In the genomic region with DNA sequence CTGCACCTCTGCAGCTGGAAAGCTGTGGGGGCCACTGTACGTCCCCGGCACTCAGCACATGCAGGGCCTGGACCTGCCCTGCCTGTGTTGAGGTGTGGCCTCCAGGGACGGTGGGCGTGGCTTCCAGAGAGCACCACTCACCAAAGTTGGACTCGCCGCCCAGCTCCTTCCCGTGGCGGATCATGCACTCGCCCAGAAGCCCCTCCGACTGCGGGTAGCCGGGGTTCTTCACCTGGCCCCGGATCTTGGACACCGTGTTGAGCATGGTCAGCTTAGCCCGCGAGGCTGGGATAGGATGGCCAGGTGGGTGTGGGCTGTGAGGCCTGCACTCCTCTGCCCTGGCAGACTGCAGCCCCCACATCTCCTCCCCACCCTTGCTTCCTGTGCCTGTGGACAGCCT, we compare ENCODE assay signal across 31 cellular contexts. TPM values are rescaled to one million over a fixed set of nuclear protein-coding genes. Genes with fewer than 3 reads are reported as not detected.
DNase-seq lines count a peak whose midpoint lies in the region; ATAC-seq, FAIRE-seq and TF ChIP-seq lines count a peak whose summit lies in the region.
"Had no signal": no experiment of that assay in that cellular context is flagged by ENCODE, and none has a peak within 500 bp of the region (broad histone marks: within the 10 kb centered on the region; RNA-seq: fewer than 3 reads in every experiment).

No MANE protein-coding gene starts in this region.

- no peak for TF ChIP-seq POLR2A in HCT116 (IDR thresholded peaks at IDR 0.05; ENCODE audit: borderline replicate concordance, extremely low read depth, insufficient read depth, insufficient read length)

- no peak overlapping the region for H3K4me2 ChIP-seq in HCT116 (ENCODE audit: low read length)

- DNase-seq in HCT116 (ENCODE audit: low read depth, low spot score) (no peak), small intestine (peak; percentile 33), HFFc6 (no peak), dedifferentiated amniotic fluid mesenchymal stem cell (ENCODE audit: extremely low spot score) (no peak), MV-4-11 (lab: John Stamatoyannopoulos, UW) (no peak)
- DNase-seq: activated CD4-positive, alpha-beta T cell treated with anti-CD3 and anti-CD28 coated beads, Interleukin-2, amount 10 ng/mL, durations not matched to agents 24 days and 14 days; activated effector memory CD4-positive, alpha-beta T cell treated with Interleukin-2 at 50 U/mL for 16 hours; activated T-cell treated with anti-CD3 and anti-CD28 coated beads, Interleukin-2, amount 50 U/mL, for 1 hour; anterior cingulate cortex; Calu3; DMS79; effector memory CD8-positive, alpha-beta T cell; erythroblast; GDM1; hypothalamus; left cardiac atrium; NCI-H1092 treated with DMSO at 0.1 percent for 48 hours; NCI-H1694 treated with DMSO at 0.1 percent for 48 hours; nephron progenitor cell; stimulated activated naive CD4-positive, alpha-beta T cell; T-cell; upper lobe of right lung had no signal

- POLR2A ChIA-PET in HCT116 (lab: Charles Lee) = no interaction called here

- no peak for FAIRE-seq in small intestine (lab: Jason Lieb, UNC)
- FAIRE-seq: bronchial epithelial cell, colon had no signal

- no peaks in the 10 kb centered on the region for H4K20me1 ChIP-seq in HCT116 (ENCODE audit: insufficient read depth)

- WGBS in small intestine, 3 donors = 77 to 88% (median 85%) methylated on average over 16 of the region's 16 CpGs

- RAD21 ChIA-PET in HCT116 (lab: Charles Lee; ENCODE audit: low non-redundant PET in 1 of 2, low total read pairs in 2 of 2, uncharacterized antibody in 2 of 2, unreplicated experiment in 2 of 2) = no interaction called here

- no peak for ATAC-seq in HCT116
- ATAC-seq: activated naive CD4-positive, alpha-beta T cell treated with anti-CD3 and anti-CD28 coated beads, Interleukin-2, amount 50 U/mL, for 72 hours; effector memory CD8-positive, alpha-beta T cell; left cardiac atrium; T-cell; upper lobe of right lung; WTC11 had no signal

- BruUV-seq in HCT116 (replicated peaks; lab: Mats Ljungman, UMichigan) = no TSS peak

- H3K9me3 ChIP-seq in HCT116 (ENCODE audit: control insufficient read depth in 1 of 2, insufficient read depth in 1 of 2, low read depth in 1 of 2, low read length in 2 of 2) (no peaks in the 10 kb centered on the region), small intestine (ENCODE audit: control insufficient read depth, low read depth) (no peaks in the 10 kb centered on the region)
- H3K9me3 ChIP-seq: ovary, upper lobe of right lung had no signal

- H3K27me3 ChIP-seq in HCT116 (ENCODE audit: insufficient read depth, low read length) (no peaks in the 10 kb centered on the region), small intestine (ENCODE audit: control insufficient read depth in 2 of 2, insufficient read depth in 2 of 2, low read length in 2 of 2) (no peaks in the 10 kb centered on the region)
- H3K27me3 ChIP-seq: ovary, upper lobe of right lung had no signal

- intact Hi-C loops in HCT116 (cut with micrococcal nuclease) = no loop called here
- intact Hi-C loops in dendritic cell treated with granulocyte-macrophage colony-stimulating factor and Interleukin-4, amounts not matched to agents 40 ng/mL and 50 ng/mL, for 4 days (cut with micrococcal nuclease) = no loop called here

- H3K27me3 Mint-ChIP-seq in dendritic cell treated with granulocyte-macrophage colony-stimulating factor and Interleukin-4, amounts not matched to agents 40 ng/mL and 50 ng/mL, for 4 days = no peaks in the 10 kb centered on the region
- peaks cover 7% of the 10 kb centered on the region for H3K27me3 Mint-ChIP-seq in HFFc6 (ENCODE audit: insufficient read depth)
- H3K27me3 Mint-ChIP-seq: activated CD4-positive, alpha-beta T cell treated with anti-CD3 and anti-CD28 coated beads, Interleukin-2, amount 10 ng/mL, durations not matched to agents 24 days and 14 days; effector memory CD8-positive, alpha-beta T cell; IgD-negative memory B cell; memory B cell; T-cell had no signal

- peaks cover 80% of the 10 kb centered on the region for H3K36me3 Mint-ChIP-seq in dendritic cell treated with granulocyte-macrophage colony-stimulating factor and Interleukin-4, amounts not matched to agents 40 ng/mL and 50 ng/mL, for 4 days (ENCODE audit: low read depth)
- H3K36me3 Mint-ChIP-seq in HFFc6 (ENCODE audit: low read depth) = no peaks in the 10 kb centered on the region
- H3K36me3 Mint-ChIP-seq: activated naive CD4-positive, alpha-beta T cell treated with anti-CD3 and anti-CD28 coated beads, Interleukin-2, amount 50 U/mL, for 72 hours; IgD-negative memory B cell had no signal

- TF ChIP-seq RAD21 in HCT116 (IDR thresholded peaks at IDR 0.05; ENCODE audit: low read depth) = no peak

- CTCF ChIA-PET in HCT116 (lab: Charles Lee) = no interaction called here

- peak overlapping the region; percentile 19; the same call in 1 of the 2 replicates for H3K27ac ChIP-seq in HCT116 (ENCODE audit: low read depth, low read length)
- H3K27ac ChIP-seq in small intestine (ENCODE audit: low read depth in 1 of 2, low read length in 1 of 2) = no peak overlapping the region
- H3K27ac ChIP-seq: C4-2B, ovary, upper lobe of right lung had no signal

- H3K4me1 Mint-ChIP-seq in dendritic cell treated with granulocyte-macrophage colony-stimulating factor and Interleukin-4, amounts not matched to agents 40 ng/mL and 50 ng/mL, for 4 days (ENCODE audit: low read depth) = peaks cover 55% of the 10 kb centered on the region
- H3K4me1 Mint-ChIP-seq in HFFc6 (ENCODE audit: low read depth) = no peaks in the 10 kb centered on the region

- no peak overlapping the region for H3K4me3 Mint-ChIP-seq in dendritic cell treated with granulocyte-macrophage colony-stimulating factor and Interleukin-4, amounts not matched to agents 40 ng/mL and 50 ng/mL, for 4 days
- H3K4me3 Mint-ChIP-seq in HFFc6 = no peak overlapping the region
- H3K4me3 Mint-ChIP-seq: activated CD4-positive, alpha-beta T cell treated with anti-CD3 and anti-CD28 coated beads, Interleukin-2, amount 10 ng/mL, durations not matched to agents 24 days and 14 days; effector memory CD8-positive, alpha-beta T cell; IgD-negative memory B cell; memory B cell; nephron progenitor cell; T-cell; WTC11 had no signal

- peak overlapping the region; percentile 91 for H3K27ac Mint-ChIP-seq in dendritic cell treated with granulocyte-macrophage colony-stimulating factor and Interleukin-4, amounts not matched to agents 40 ng/mL and 50 ng/mL, for 4 days
- no peak overlapping the region for H3K27ac Mint-ChIP-seq in HFFc6
- H3K27ac Mint-ChIP-seq: activated CD4-positive, alpha-beta T cell treated with anti-CD3 and anti-CD28 coated beads, Interleukin-2, amount 10 ng/mL, durations not matched to agents 24 days and 14 days; IgD-negative memory B cell; nephron progenitor cell; T-cell; WTC11 had no signal

- H3K9me2 ChIP-seq in HCT116 (ENCODE audit: insufficient read depth) = no peaks in the 10 kb centered on the region

- TF ChIP-seq CTCF in HCT116 (IDR thresholded peaks at IDR 0.05 in 2 of 3, conservative IDR thresholded peaks at IDR 0.05 in 1 of 3; ENCODE audit: borderline replicate concordance in 1 of 3, insufficient read depth in 1 of 3, low read depth in 2 of 3, low read length in 2 of 3) = no peak
- no peak for TF ChIP-seq CTCF in HFFc6 (IDR thresholded peaks at IDR 0.05)

- no peak overlapping the region for H3K9ac ChIP-seq in HCT116 (ENCODE audit: low read length)

- H3K4me3 ChIP-seq in HCT116 (replicated peaks in 1 of 2; ENCODE audit: low read depth in 1 of 2, low read length in 2 of 2) (no peak overlapping the region), small intestine (ENCODE audit: low read depth in 1 of 2, low read length in 2 of 2) (no peak overlapping the region)
- H3K4me3 ChIP-seq: ovary, upper lobe of right lung had no signal

- H3K4me1 ChIP-seq in HCT116 (ENCODE audit: control insufficient read depth in 1 of 2, insufficient read depth in 2 of 2, low read length in 2 of 2) = peaks cover 6 to 41% of the 10 kb centered on the region in 2 experiments; a peak in 3 of 4 replicates
- peaks cover 1 to 3% of the 10 kb centered on the region in 2 donors for H3K4me1 ChIP-seq in small intestine (ENCODE audit: control insufficient read depth in 2 of 2, insufficient read depth in 1 of 2, low read depth in 1 of 2, low read length in 1 of 2)

- H3K9me3 Mint-ChIP-seq in dendritic cell treated with granulocyte-macrophage colony-stimulating factor and Interleukin-4, amounts not matched to agents 40 ng/mL and 50 ng/mL, for 4 days = no peaks in the 10 kb centered on the region
- H3K9me3 Mint-ChIP-seq in HFFc6 = no peaks in the 10 kb centered on the region
- H3K9me3 Mint-ChIP-seq: activated CD4-positive, alpha-beta T cell treated with anti-CD3 and anti-CD28 coated beads, Interleukin-2, amount 10 ng/mL, durations not matched to agents 24 days and 14 days; activated naive CD4-positive, alpha-beta T cell treated with anti-CD3 and anti-CD28 coated beads, Interleukin-2, amount 50 U/mL, for 72 hours; effector memory CD8-positive, alpha-beta T cell; IgD-negative memory B cell; memory B cell; nephron progenitor cell; T-cell; WTC11 had no signal

- peaks cover 30% of the 10 kb centered on the region for H3K79me2 ChIP-seq in HCT116 (ENCODE audit: insufficient read depth, low read length)

- peaks cover 5 to 11% of the 10 kb centered on the region in 2 experiments; a peak in 2 of 4 replicates for H3K36me3 ChIP-seq in HCT116 (ENCODE audit: control insufficient read depth in 1 of 2, insufficient read depth in 2 of 2, low read length in 2 of 2)
- peaks cover 20 to 22% of the 10 kb centered on the region in 2 donors for H3K36me3 ChIP-seq in small intestine (ENCODE audit: control insufficient read depth in 2 of 2, insufficient read depth in 2 of 2, low read length in 2 of 2)
- H3K36me3 ChIP-seq: ovary had no signal

- H2AFZ ChIP-seq in HCT116 (ENCODE audit: low read depth, low read length, poor library complexity, severe bottlenecking) = no peak overlapping the region

TF ChIP-seq in HCT116, 20 proteins besides CTCF, POLR2A, EP300 and RAD21 (continues in another document):
- no peak for TF ChIP-seq JUND (IDR thresholded peaks at IDR 0.05)

RNA-seq across cellular contexts. Expression of a gene that starts 22.0 kb away (rescaled TPM):
- total RNA-seq in HCT116 (2021; ENCODE audit: unreplicated experiment) = 24.3 TPM
- polyA plus RNA-seq in HCT116 (2012) = 22.9 and 27.3 TPM in 2 replicates
- 10 to 100 TPM; 27.0 to 45.1 (median 43.8) TPM for polyA plus RNA-seq in small intestine
- 10 to 100 TPM; 11.7 to 15.0 (median 12.1) TPM for total RNA-seq in HFFc6 (2021; fragmentation: NEBNext Ultra II Directional; extraction: Animal tissue kit (Norgen Biotek cat#: 25700))

RNA-seq across cellular contexts. Expression of a gene that starts 26.7 kb away (rescaled TPM):
- total RNA-seq in HCT116 (2021; ENCODE audit: unreplicated experiment) = 2.1 TPM
- polyA plus RNA-seq in HCT116 (2012) = 2.4 and 2.5 TPM in 2 replicates
- polyA plus RNA-seq in small intestine = 100 to 1,000 TPM in 2 of 3 donors, 10 to 100 TPM in 1; 85.8 to 261 (median 194) TPM
- 1 to 10 TPM in 4 of 6 experiments, under 1 TPM in 2; 0.24 to 2.7 (median 1.9) TPM for total RNA-seq in HFFc6 (2021; fragmentation: NEBNext Ultra II Directional; extraction: Animal tissue kit (Norgen Biotek cat#: 25700))
- polyA plus RNA-seq: IgD-negative memory B cell had no signal

RNA-seq across cellular contexts. Expression of a gene that starts 35.0 kb away (rescaled TPM):
- total RNA-seq in HCT116 (2021; ENCODE audit: unreplicated experiment) = 86.0 TPM
- polyA plus RNA-seq in HCT116 (2012) = 78.9 and 84.1 TPM in 2 replicates
- polyA plus RNA-seq in small intestine = 100 to 1,000 TPM in 2 of 3 donors, 10 to 100 TPM in 1; 64.9 to 108 (median 101) TPM
- 100 to 1,000 TPM; 102 to 126 (median 110) TPM for total RNA-seq in HFFc6 (2021; fragmentation: NEBNext Ultra II Directional; extraction: Animal tissue kit (Norgen Biotek cat#: 25700))

RNA-seq across cellular contexts. Expression of a gene that starts 37.1 kb away (rescaled TPM):
- total RNA-seq in HCT116 (2021; ENCODE audit: unreplicated experiment) = 69.9 TPM
- 31.9 and 32.2 TPM in 2 replicates for polyA plus RNA-seq in HCT116 (2012)
- 10 to 100 TPM in 1 of 3 donors, 1 to 10 TPM in 2; 4.0 to 13.5 (median 5.9) TPM for polyA plus RNA-seq in small intestine
- 10 to 100 TPM; 18.3 to 26.3 (median 24.4) TPM for total RNA-seq in HFFc6 (2021; fragmentation: NEBNext Ultra II Directional; extraction: Animal tissue kit (Norgen Biotek cat#: 25700))
